ENCODE assay signal across 14 cellular contexts in genomic region chr9:94176582-94176981, GRCh38.
A peak's percentile ranks its signal among the peaks of the same experiment; 100 is the strongest.
DNase-seq lines count a peak whose midpoint lies in the region; ATAC-seq and TF ChIP-seq lines count a peak whose summit lies in the region.
"Had no signal": no experiment of that assay in that cellular context is flagged by ENCODE, and none has a peak within 500 bp of the region (broad histone marks: within the 10 kb centered on the region; RNA-seq: fewer than 3 reads in every experiment).

No MANE protein-coding gene starts in this region.

- no peaks in the 10 kb centered on the region for H3K9me3 Mint-ChIP-seq in stimulated activated naive CD8-positive, alpha-beta T cell treated with anti-CD3 and anti-CD28 coated beads, Interleukin-15, amount 100 ng/mL, for 72 hours
- H3K9me3 Mint-ChIP-seq in WTC11 (no peaks in the 10 kb centered on the region), memory B cell (no peaks in the 10 kb centered on the region)
- H3K9me3 Mint-ChIP-seq: activated naive CD8-positive, alpha-beta T cell treated with anti-CD3 and anti-CD28 coated beads, Interleukin-2, amount 10 ng/mL, durations not matched to agents 7 days and 5 days had no signal

- CTCF ChIA-PET in WTC11 (lab: Charles Lee): no interaction called here

- peaks cover 84% of the 10 kb centered on the region for H3K4me1 Mint-ChIP-seq in stimulated activated naive CD8-positive, alpha-beta T cell treated with anti-CD3 and anti-CD28 coated beads, Interleukin-15, amount 100 ng/mL, for 72 hours
- H3K4me1 Mint-ChIP-seq in WTC11: peaks cover 48% of the 10 kb centered on the region
- peaks cover 50% of the 10 kb centered on the region for H3K4me1 Mint-ChIP-seq in memory B cell

- peaks cover 61% of the 10 kb centered on the region for H3K4me1 ChIP-seq in upper lobe of right lung

- intact Hi-C loops in upper lobe of right lung (cut with DNase I): no loop called here

- H3K36me3 ChIP-seq in upper lobe of right lung: peaks cover 53% of the 10 kb centered on the region

- no peak overlapping the region for H3K4me3 Mint-ChIP-seq in stimulated activated naive CD8-positive, alpha-beta T cell treated with anti-CD3 and anti-CD28 coated beads, Interleukin-15, amount 100 ng/mL, for 72 hours
- H3K4me3 Mint-ChIP-seq in WTC11 (no peak overlapping the region), memory B cell (no peak overlapping the region)
- H3K4me3 Mint-ChIP-seq: activated naive CD8-positive, alpha-beta T cell treated with anti-CD3 and anti-CD28 coated beads, Interleukin-2, amount 10 ng/mL, durations not matched to agents 7 days and 5 days had no signal

- H3K27ac ChIP-seq in upper lobe of right lung: no peak overlapping the region

- H3K36me3 Mint-ChIP-seq in WTC11 (peaks cover 46% of the 10 kb centered on the region), memory B cell (peaks cover 20% of the 10 kb centered on the region)

- H3K27ac Mint-ChIP-seq in stimulated activated naive CD8-positive, alpha-beta T cell treated with anti-CD3 and anti-CD28 coated beads, Interleukin-15, amount 100 ng/mL, for 72 hours: peak overlapping the region in 1 of 2 donors; percentile 70
- peak overlapping the region; percentile 79 for H3K27ac Mint-ChIP-seq in WTC11
- H3K27ac Mint-ChIP-seq in memory B cell: peak overlapping the region; percentile 58
- H3K27ac Mint-ChIP-seq: activated naive CD8-positive, alpha-beta T cell treated with anti-CD3 and anti-CD28 coated beads, Interleukin-2, amount 10 ng/mL, durations not matched to agents 7 days and 5 days; progenitor cell of endocrine pancreas had no signal

- no peak overlapping the region for H3K4me3 ChIP-seq in upper lobe of right lung

- H3K27me3 Mint-ChIP-seq in stimulated activated naive CD8-positive, alpha-beta T cell treated with anti-CD3 and anti-CD28 coated beads, Interleukin-15, amount 100 ng/mL, for 72 hours: no peaks in the 10 kb centered on the region
- H3K27me3 Mint-ChIP-seq in WTC11 (ENCODE audit: low read depth) (no peaks in the 10 kb centered on the region), memory B cell (no peaks in the 10 kb centered on the region)
- H3K27me3 Mint-ChIP-seq: activated naive CD8-positive, alpha-beta T cell treated with anti-CD3 and anti-CD28 coated beads, Interleukin-2, amount 10 ng/mL, durations not matched to agents 7 days and 5 days; progenitor cell of endocrine pancreas had no signal

- no peaks in the 10 kb centered on the region for H3K9me3 ChIP-seq in upper lobe of right lung

- DNase-seq in stimulated activated naive CD8-positive, alpha-beta T cell treated with anti-CD3 and anti-CD28 coated beads, Interleukin-15, Interleukin-2, amounts not matched to agents 100 U/mL and 50 U/mL, for 24 hours: no peak
- no peak for DNase-seq in stimulated activated naive CD8-positive, alpha-beta T cell treated with anti-CD3 and anti-CD28 coated beads, Interleukin-15, amount 100 ng/mL, for 72 hours
- DNase-seq in WTC11 (ENCODE audit: low spot score): no peak
- DNase-seq in memory B cell (ENCODE audit: low spot score in 2 of 2): no peak
- no peak for DNase-seq in NCI-H1048 (lab: John Stamatoyannopoulos, UW)
- DNase-seq in stimulated activated CD4-positive, alpha-beta T cell treated with anti-CD3 and anti-CD28 coated beads, Interleukin-4, amount 100 ng/mL, for 24 hours: no peak
- no peak for DNase-seq in upper lobe of right lung
- no peak for DNase-seq in T-helper 9 cell
- DNase-seq: activated naive CD8-positive, alpha-beta T cell treated with anti-CD3 and anti-CD28 coated beads, Interleukin-2, amount 10 ng/mL, durations not matched to agents 7 days and 5 days; effector CD8-positive, alpha-beta T cell; NCI-H2029; NCI-H524 treated with DMSO at 0.1 percent for 48 hours; OCI-M1 had no signal

- TF ChIP-seq CTCF in WTC11 (IDR thresholded peaks at IDR 0.05) (no peak), upper lobe of right lung (IDR thresholded peaks at IDR 0.05) (no peak)

- POLR2A ChIA-PET in WTC11 (lab: Charles Lee): no interaction called here

- ATAC-seq in stimulated activated naive CD8-positive, alpha-beta T cell treated with anti-CD3 and anti-CD28 coated beads, Interleukin-15, Interleukin-2, amounts not matched to agents 100 U/mL and 50 U/mL, for 24 hours: peak; percentile 33
- no peak for ATAC-seq in stimulated activated naive CD8-positive, alpha-beta T cell treated with anti-CD3 and anti-CD28 coated beads, Interleukin-15, amount 100 ng/mL, for 72 hours
- no peak for ATAC-seq in WTC11
- ATAC-seq in memory B cell (ENCODE audit: low read depth): no peak
- ATAC-seq in upper lobe of right lung: no peak

- no peaks in the 10 kb centered on the region for H3K27me3 ChIP-seq in upper lobe of right lung

TF ChIP-seq in WTC11, 78 proteins besides CTCF, POLR2A, EP300 and RAD21:
- TF ChIP-seq NR3C1 (CRISPR knock-in tag; conservative IDR thresholded peaks at IDR 0.05; ENCODE audit: low read depth): no peak
- no peak for TF ChIP-seq JUN (CRISPR knock-in tag; IDR thresholded peaks at IDR 0.05)
- TF ChIP-seq ZNF416 (CRISPR knock-in tag; IDR thresholded peaks at IDR 0.05): no peak
- TF ChIP-seq SP1 (CRISPR knock-in tag; conservative IDR thresholded peaks at IDR 0.05): no peak
- TF ChIP-seq ZNF532 (CRISPR knock-in tag; IDR thresholded peaks at IDR 0.05; ENCODE audit: borderline replicate concordance): no peak
- no peak for TF ChIP-seq ZNF671 (CRISPR knock-in tag; IDR thresholded peaks at IDR 0.05)
- no peak for TF ChIP-seq ELF4 (CRISPR knock-in tag; IDR thresholded peaks at IDR 0.05; ENCODE audit: low read depth)
